Comparison of ENCODE assay signal across 19 cellular contexts in the genomic region with DNA sequence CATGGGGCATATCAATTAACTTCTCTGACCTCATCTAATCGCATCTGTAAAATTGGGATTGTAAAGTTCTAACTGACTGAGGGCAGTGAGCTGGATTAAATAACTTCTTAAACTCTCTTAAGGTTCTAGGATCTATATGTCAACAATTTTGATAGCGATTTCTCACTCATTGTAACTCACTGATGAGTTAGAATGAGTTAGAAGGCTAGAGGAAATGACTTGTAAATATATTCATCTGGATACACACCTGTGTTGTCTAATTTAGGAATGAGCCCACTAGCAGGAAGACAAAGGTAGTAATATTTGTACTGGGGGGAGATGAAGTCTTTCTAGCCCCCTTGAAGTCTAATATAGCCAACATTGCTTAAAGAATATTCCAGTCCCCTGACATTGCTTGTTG. TPM values are rescaled to one million over a fixed set of nuclear protein-coding genes. Genes with fewer than 3 reads are reported as not detected.
A peak's percentile ranks its signal among the peaks of the same experiment; 100 is the strongest.
DNase-seq lines count a peak whose midpoint lies in the region; ATAC-seq and TF ChIP-seq lines count a peak whose summit lies in the region.
"Had no signal": no experiment of that assay in that cellular context is flagged by ENCODE, and none has a peak within 500 bp of the region (broad histone marks: within the 10 kb centered on the region; RNA-seq: fewer than 3 reads in every experiment).

No MANE protein-coding gene starts in this region.

- H3K4me1 Mint-ChIP-seq in activated CD8-positive, alpha-beta T cell treated with anti-CD3 and anti-CD28 coated beads for 36 hours (ENCODE audit: low read depth): peaks cover 46% of the 10 kb centered on the region
- H3K4me1 Mint-ChIP-seq in activated CD8-positive, alpha-beta T cell treated with anti-CD3 and anti-CD28 coated beads, Interleukin-2, amount 10 ng/mL, durations not matched to agents 7 days and 5 days (ENCODE audit: low read depth): peaks cover 45% of the 10 kb centered on the region
- H3K4me1 Mint-ChIP-seq in chondrocyte (ENCODE audit: low read depth): peaks cover 52% of the 10 kb centered on the region

- H3K79me2 ChIP-seq in OCI-LY7 (ENCODE audit: insufficient read depth, low read depth, low read length): peaks cover 50% of the 10 kb centered on the region
- H3K79me2 ChIP-seq in smooth muscle cell (ENCODE audit: low read depth): peaks cover 96% of the 10 kb centered on the region

- peak overlapping the region; percentile 30 for H3K4me3 ChIP-seq in OCI-LY7 (ENCODE audit: low read depth, low read length, poor library complexity, severe bottlenecking)
- H3K4me3 ChIP-seq in smooth muscle cell: no peak overlapping the region
- H3K4me3 ChIP-seq in HAP-1: no peak overlapping the region
- H3K4me3 ChIP-seq: lung had no signal

- no peaks in the 10 kb centered on the region for H3K9me3 Mint-ChIP-seq in activated CD8-positive, alpha-beta T cell treated with anti-CD3 and anti-CD28 coated beads for 36 hours
- no peaks in the 10 kb centered on the region for H3K9me3 Mint-ChIP-seq in activated CD8-positive, alpha-beta T cell treated with anti-CD3 and anti-CD28 coated beads, Interleukin-2, amount 10 ng/mL, durations not matched to agents 7 days and 5 days (ENCODE audit: insufficient read depth)
- no peaks in the 10 kb centered on the region for H3K9me3 Mint-ChIP-seq in chondrocyte (ENCODE audit: low read depth)
- H3K9me3 Mint-ChIP-seq: stimulated activated naive B cell treated with anti-CD40 and anti-IgM and Interleukin-4, amounts not matched to agents 10 μg/mL and 1 μg/mL and 100 μg/mL, for 72 hours had no signal

- no TSS peak for BruUV-seq in OCI-LY7 (replicated peaks; lab: Mats Ljungman, UMichigan)

- POLR2A ChIA-PET in activated CD8-positive, alpha-beta T cell treated with anti-CD3 and anti-CD28 coated beads for 36 hours (lab: Charles Lee): interaction anchor here (1.0 kb wide), 1 partner anchor 9 kb away, joined by 3 read pairs; no protein-coding TSS in a partner anchor
- POLR2A ChIA-PET in activated CD8-positive, alpha-beta T cell treated with anti-CD3 and anti-CD28 coated beads, Interleukin-2, amount 10 ng/mL, durations not matched to agents 7 days and 5 days (lab: Charles Lee): interaction anchor here (2.7 kb wide), 1 partner anchor 9 kb away, joined by 14 read pairs; no protein-coding TSS in a partner anchor
- POLR2A ChIA-PET in OCI-LY7 (lab: Charles Lee): interaction anchor here (0.6 to 6.2 kb wide), 3 partner anchors 8 to 41 kb away, joined by 3 to 50 read pairs (median 6); no protein-coding TSS in a partner anchor

- peak overlapping the region; percentile 70 for H3K4me2 ChIP-seq in OCI-LY7 (ENCODE audit: low read length)
- no peak overlapping the region for H3K4me2 ChIP-seq in smooth muscle cell

- peaks cover 15% of the 10 kb centered on the region for H3K36me3 ChIP-seq in OCI-LY7 (ENCODE audit: insufficient read depth, low read length)
- H3K36me3 ChIP-seq in smooth muscle cell (ENCODE audit: low read depth): no peaks in the 10 kb centered on the region
- no peaks in the 10 kb centered on the region for H3K36me3 ChIP-seq in HAP-1 (replicated peaks)

- no peak for TF ChIP-seq CTCF in activated CD8-positive, alpha-beta T cell treated with anti-CD3 and anti-CD28 coated beads for 36 hours (IDR thresholded peaks at IDR 0.05)
- TF ChIP-seq CTCF in OCI-LY7 (conservative IDR thresholded peaks at IDR 0.05; ENCODE audit: low read length): no peak
- no peak for TF ChIP-seq CTCF in chondrocyte (IDR thresholded peaks at IDR 0.05)
- no peak for TF ChIP-seq CTCF in smooth muscle cell (IDR thresholded peaks at IDR 0.05; ENCODE audit: borderline replicate concordance, insufficient read depth, poor library complexity, severe bottlenecking)

- no peak overlapping the region for H3K9ac ChIP-seq in smooth muscle cell (ENCODE audit: low read depth)

- H3K4me1 ChIP-seq in OCI-LY7 (ENCODE audit: insufficient read depth, low read length, poor library complexity, severe bottlenecking) (peaks cover 39% of the 10 kb centered on the region), smooth muscle cell (ENCODE audit: low read depth) (peaks cover 7% of the 10 kb centered on the region), HAP-1 (peaks cover 5% of the 10 kb centered on the region; the same call in 1 of the 2 replicates)

- no peak overlapping the region; the same call in 1 of the 2 replicates for H2AFZ ChIP-seq in OCI-LY7 (ENCODE audit: low read length)
- H2AFZ ChIP-seq in smooth muscle cell (ENCODE audit: low read depth): no peak overlapping the region

- H3K9me3 ChIP-seq in OCI-LY7 (ENCODE audit: low read length): no peaks in the 10 kb centered on the region
- H3K9me3 ChIP-seq in smooth muscle cell (replicated peaks; ENCODE audit: low read depth): no peaks in the 10 kb centered on the region
- H3K9me3 ChIP-seq in HAP-1: no peaks in the 10 kb centered on the region

- peaks cover 8% of the 10 kb centered on the region for H3F3A ChIP-seq in smooth muscle cell (ENCODE audit: low read depth)

- WGBS in smooth muscle cell (ENCODE audit: low lambda C conversion rate): 97% methylated on average over 2 of the region's 2 CpGs

- H4K20me1 ChIP-seq in OCI-LY7 (ENCODE audit: insufficient read depth, low read length): no peaks in the 10 kb centered on the region
- peaks cover 25% of the 10 kb centered on the region for H4K20me1 ChIP-seq in smooth muscle cell (ENCODE audit: low read depth)

- no peaks in the 10 kb centered on the region for H3K27me3 ChIP-seq in smooth muscle cell (ENCODE audit: low read depth)
- no peaks in the 10 kb centered on the region for H3K27me3 ChIP-seq in HAP-1 (ENCODE audit: low read depth)
- H3K27me3 ChIP-seq: brain microvascular endothelial cell had no signal

- CTCF ChIA-PET in activated CD8-positive, alpha-beta T cell treated with anti-CD3 and anti-CD28 coated beads for 36 hours (lab: Charles Lee): interaction anchor here (0.7 to 3.1 kb wide), 5 partner anchors 8 to 102 kb away, joined by 3 to 15 read pairs (median 5); partner anchors contain the start of gene COX14
- CTCF ChIA-PET in activated CD8-positive, alpha-beta T cell treated with anti-CD3 and anti-CD28 coated beads, Interleukin-2, amount 10 ng/mL, durations not matched to agents 7 days and 5 days (lab: Charles Lee): interaction anchor here (1.6 to 4.0 kb wide), 4 partner anchors 8 to 102 kb away, joined by 5 to 34 read pairs (median 13); partner anchors contain the start of genes COX14 and LIMA1
- CTCF ChIA-PET in OCI-LY7 (lab: Charles Lee; ENCODE audit: unreplicated experiment): no interaction called here

- no peaks in the 10 kb centered on the region for H3K27me3 Mint-ChIP-seq in activated CD8-positive, alpha-beta T cell treated with anti-CD3 and anti-CD28 coated beads for 36 hours
- no peaks in the 10 kb centered on the region for H3K27me3 Mint-ChIP-seq in activated CD8-positive, alpha-beta T cell treated with anti-CD3 and anti-CD28 coated beads, Interleukin-2, amount 10 ng/mL, durations not matched to agents 7 days and 5 days (ENCODE audit: low read depth)
- H3K27me3 Mint-ChIP-seq in chondrocyte (ENCODE audit: low read depth): no peaks in the 10 kb centered on the region
- H3K27me3 Mint-ChIP-seq: stimulated activated naive B cell treated with anti-CD40 and anti-IgM and Interleukin-4, amounts not matched to agents 10 μg/mL and 1 μg/mL and 100 μg/mL, for 72 hours had no signal

- no peaks in the 10 kb centered on the region for H3K9me2 ChIP-seq in OCI-LY7 (ENCODE audit: insufficient read depth, low read length)

- in situ Hi-C loops in HAP-1 (cut with MboI; ENCODE audit: low sequenced_read_pairs): no loop called here

- no peak for DNase-seq in activated CD8-positive, alpha-beta T cell treated with anti-CD3 and anti-CD28 coated beads for 36 hours
- no peak for DNase-seq in activated CD8-positive, alpha-beta T cell treated with anti-CD3 and anti-CD28 coated beads, Interleukin-2, amount 10 ng/mL, durations not matched to agents 7 days and 5 days
- DNase-seq in OCI-LY7 (ENCODE audit: low spot score) (peak; percentile 13), chondrocyte (ENCODE audit: low spot score) (no peak), smooth muscle cell (lab: John Stamatoyannopoulos, UW; ENCODE audit: unreplicated experiment) (no peak), NCI-H1092 treated with DMSO at 0.1 percent for 48 hours (lab: John Stamatoyannopoulos, UW) (no peak), HAP-1 (ENCODE audit: low spot score in 2 of 2) (no peak)
- DNase-seq: activated effector memory CD4-positive, alpha-beta T cell treated with Interleukin-2 at 50 U/mL for 16 hours; brain microvascular endothelial cell; effector CD8-positive, alpha-beta T cell; foreskin fibroblast; NCI-H146; NCI-H446; stimulated activated CD4-positive, alpha-beta T cell treated with anti-CD3 and anti-CD28 coated beads, Interleukin-4, amount 100 ng/mL, for 4 hours; stimulated activated naive B cell treated with anti-CD40 and anti-IgM and Interleukin-4, amounts not matched to agents 10 μg/mL and 1 μg/mL and 100 μg/mL, for 72 hours; SW 1271 had no signal

- H3K4me3 Mint-ChIP-seq in activated CD8-positive, alpha-beta T cell treated with anti-CD3 and anti-CD28 coated beads for 36 hours: no peak overlapping the region
- no peak overlapping the region for H3K4me3 Mint-ChIP-seq in activated CD8-positive, alpha-beta T cell treated with anti-CD3 and anti-CD28 coated beads, Interleukin-2, amount 10 ng/mL, durations not matched to agents 7 days and 5 days
- no peak overlapping the region for H3K4me3 Mint-ChIP-seq in chondrocyte (ENCODE audit: unreplicated experiment)
- H3K4me3 Mint-ChIP-seq: stimulated activated naive B cell treated with anti-CD40 and anti-IgM and Interleukin-4, amounts not matched to agents 10 μg/mL and 1 μg/mL and 100 μg/mL, for 72 hours had no signal

- H3K27ac ChIP-seq in OCI-LY7 (ENCODE audit: low read depth, low read length, poor library complexity, severe bottlenecking): peak overlapping the region; percentile 21
- H3K27ac ChIP-seq in smooth muscle cell (ENCODE audit: low read depth): peak overlapping the region; percentile 60
- H3K27ac ChIP-seq: brain microvascular endothelial cell had no signal

- peaks cover 20% of the 10 kb centered on the region for H3K36me3 Mint-ChIP-seq in activated CD8-positive, alpha-beta T cell treated with anti-CD3 and anti-CD28 coated beads for 36 hours (ENCODE audit: low read depth)
- peaks cover 16% of the 10 kb centered on the region for H3K36me3 Mint-ChIP-seq in activated CD8-positive, alpha-beta T cell treated with anti-CD3 and anti-CD28 coated beads, Interleukin-2, amount 10 ng/mL, durations not matched to agents 7 days and 5 days (ENCODE audit: low read depth)
- H3K36me3 Mint-ChIP-seq in chondrocyte (ENCODE audit: low read depth): peaks cover 8% of the 10 kb centered on the region

- H3K27ac Mint-ChIP-seq in activated CD8-positive, alpha-beta T cell treated with anti-CD3 and anti-CD28 coated beads for 36 hours: peak overlapping the region; percentile 67
- H3K27ac Mint-ChIP-seq in activated CD8-positive, alpha-beta T cell treated with anti-CD3 and anti-CD28 coated beads, Interleukin-2, amount 10 ng/mL, durations not matched to agents 7 days and 5 days: no peak overlapping the region
- peak overlapping the region; percentile 29 for H3K27ac Mint-ChIP-seq in chondrocyte (ENCODE audit: unreplicated experiment)
- H3K27ac Mint-ChIP-seq: stimulated activated naive B cell treated with anti-CD40 and anti-IgM and Interleukin-4, amounts not matched to agents 10 μg/mL and 1 μg/mL and 100 μg/mL, for 72 hours had no signal

- no peak for ATAC-seq in activated CD8-positive, alpha-beta T cell treated with anti-CD3 and anti-CD28 coated beads for 36 hours
- no peak for ATAC-seq in activated CD8-positive, alpha-beta T cell treated with anti-CD3 and anti-CD28 coated beads, Interleukin-2, amount 10 ng/mL, durations not matched to agents 7 days and 5 days
- no peak for ATAC-seq in GM19397 (IDR thresholded peaks at IDR 0.05; ENCODE audit: unreplicated experiment)
- ATAC-seq: sciatic nerve; stimulated activated naive B cell treated with anti-CD40 and anti-IgM and Interleukin-4, amounts not matched to agents 10 μg/mL and 1 μg/mL and 100 μg/mL, for 72 hours had no signal

- intact Hi-C loops in activated CD8-positive, alpha-beta T cell treated with anti-CD3 and anti-CD28 coated beads for 36 hours (cut with micrococcal nuclease): no loop called here
- intact Hi-C loops in OCI-LY7 (cut with micrococcal nuclease; ENCODE audit: unreplicated experiment): no loop called here

RNA-seq across cellular contexts. Expression of gene CERS5, which starts 46.3 kb away (rescaled TPM):
- total RNA-seq in activated CD8-positive, alpha-beta T cell treated with anti-CD3 and anti-CD28 coated beads for 36 hours: 10 to 100 TPM; 33.9 to 39.5 TPM
- 10 to 100 TPM; 38.7 to 40.6 TPM for total RNA-seq in activated CD8-positive, alpha-beta T cell treated with anti-CD3 and anti-CD28 coated beads, Interleukin-2, amount 10 ng/mL, durations not matched to agents 7 days and 5 days
- 27.6 and 28.6 TPM in 2 replicates for total RNA-seq in OCI-LY7 (2014; rRNA removed; shearing (Covaris generic))
- 36.9 and 42.3 TPM in 2 replicates for total RNA-seq in OCI-LY7 (2022)
- 77.2 to 81.3 TPM (median 80.9 TPM) in 3 replicates for total RNA-seq in chondrocyte
- total RNA-seq in smooth muscle cell: 53.5 and 58.1 TPM in 2 replicates
- polyA plus RNA-seq in smooth muscle cell: 95.7 and 102 TPM in 2 replicates
